ENCODE assay signal across 10 cellular contexts in genomic region chr12:105358789-105359188, GRCh38. TPM values are rescaled to one million over a fixed set of nuclear protein-coding genes. Genes with fewer than 3 reads are reported as not detected.
DNase-seq lines count a peak whose midpoint lies in the region; ATAC-seq and TF ChIP-seq lines count a peak whose summit lies in the region.
"Had no signal": no experiment of that assay in that cellular context is flagged by ENCODE, and none has a peak within 500 bp of the region (broad histone marks: within the 10 kb centered on the region; RNA-seq: fewer than 3 reads in every experiment).

No MANE protein-coding gene starts in this region.

- peaks cover 20% of the 10 kb centered on the region for H3K36me3 ChIP-seq in MG63
- no peaks in the 10 kb centered on the region for H3K36me3 ChIP-seq in BE2C
- H3K36me3 ChIP-seq: cardiac muscle cell had no signal

- peaks cover 42 to 61% of the 10 kb centered on the region in 2 donors for H3K4me1 Mint-ChIP-seq in natural killer cell treated with Interleukin-12 subunit alpha and Interleukin-12 subunit beta and Interleukin-15 and Interleukin-18, amount 100 ng/mL, for 72 hours (ENCODE audit: low read depth in 2 of 2)
- H3K4me1 Mint-ChIP-seq in natural killer cell = peaks cover 65 to 68% of the 10 kb centered on the region in 2 donors
- peaks cover 7% of the 10 kb centered on the region; the same call in 1 of the 2 replicates for H3K4me1 Mint-ChIP-seq in WTC11

- intact Hi-C loops in natural killer cell (cut with micrococcal nuclease) = no loop called here

- H3K27ac Mint-ChIP-seq in natural killer cell treated with Interleukin-12 subunit alpha and Interleukin-12 subunit beta and Interleukin-15 and Interleukin-18, amount 100 ng/mL, for 72 hours = peak overlapping the region; percentile 33 to 83
- H3K27ac Mint-ChIP-seq in natural killer cell = peak overlapping the region in 1 of 2 donors; percentile 54
- peak overlapping the region; percentile 10; the same call in 1 of the 2 replicates for H3K27ac Mint-ChIP-seq in WTC11
- H3K27ac Mint-ChIP-seq: T-cell had no signal

- CTCF ChIA-PET in WTC11 (lab: Charles Lee) = no interaction called here

- no peaks in the 10 kb centered on the region for H3K27me3 ChIP-seq in MG63
- H3K27me3 ChIP-seq in BE2C = no peaks in the 10 kb centered on the region; the same call in none of the 2 replicates
- H3K27me3 ChIP-seq: cardiac muscle cell had no signal

- peak overlapping the region; percentile 39 for H3K4me3 Mint-ChIP-seq in natural killer cell treated with Interleukin-12 subunit alpha and Interleukin-12 subunit beta and Interleukin-15 and Interleukin-18, amount 100 ng/mL, for 72 hours
- H3K4me3 Mint-ChIP-seq in natural killer cell (no peak overlapping the region), WTC11 (no peak overlapping the region)
- H3K4me3 Mint-ChIP-seq: T-cell had no signal

- TF ChIP-seq CTCF in natural killer cell (IDR thresholded peaks at IDR 0.05) (no peak), WTC11 (IDR thresholded peaks at IDR 0.05) (no peak), BE2C (IDR thresholded peaks at IDR 0.05; ENCODE audit: low read depth, low read length) (no peak)

- no peak overlapping the region for H3K4me3 ChIP-seq in MG63
- H3K4me3 ChIP-seq in BE2C (ENCODE audit: low read depth, low read length) = no peak overlapping the region
- H3K4me3 ChIP-seq: cardiac muscle cell had no signal

- no peak for ATAC-seq in natural killer cell treated with Interleukin-12 subunit alpha and Interleukin-12 subunit beta and Interleukin-15 and Interleukin-18, amount 100 ng/mL, for 72 hours
- ATAC-seq in natural killer cell (no peak), HG03025 (IDR thresholded peaks at IDR 0.05; ENCODE audit: low FRiP score, unreplicated experiment) (peak; percentile 54), WTC11 (no peak)
- ATAC-seq: T-cell had no signal

- no peak for DNase-seq in natural killer cell treated with Interleukin-12 subunit alpha and Interleukin-12 subunit beta and Interleukin-15 and Interleukin-18, amount 100 ng/mL, for 72 hours (ENCODE audit: low spot score)
- DNase-seq in natural killer cell = no peak
- no peak for DNase-seq in WTC11 (ENCODE audit: low spot score)
- no peak for DNase-seq in MG63
- no peak for DNase-seq in BE2C
- no peak for DNase-seq in activated CD4-positive, alpha-beta T cell treated with anti-CD3 and anti-CD28 coated beads, Interleukin-2, amount 50 U/mL, for 1 hour
- DNase-seq in COLO829 (ENCODE audit: low spot score) = no peak
- DNase-seq: T-cell had no signal

- no peaks in the 10 kb centered on the region for H3K4me1 ChIP-seq in BE2C

- no peaks in the 10 kb centered on the region for H3K27me3 Mint-ChIP-seq in natural killer cell treated with Interleukin-12 subunit alpha and Interleukin-12 subunit beta and Interleukin-15 and Interleukin-18, amount 100 ng/mL, for 72 hours
- H3K27me3 Mint-ChIP-seq in natural killer cell (ENCODE audit: low read depth in 2 of 2) (no peaks in the 10 kb centered on the region), WTC11 (ENCODE audit: low read depth) (no peaks in the 10 kb centered on the region; the same call in 1 of the 2 replicates)
- H3K27me3 Mint-ChIP-seq: T-cell had no signal

- POLR2A ChIA-PET in WTC11 (lab: Charles Lee) = interaction anchor here (0.6 kb wide), 1 partner anchor 243 kb away, joined by 3 read pairs; no protein-coding TSS in a partner anchor

- H3K36me3 Mint-ChIP-seq in natural killer cell treated with Interleukin-12 subunit alpha and Interleukin-12 subunit beta and Interleukin-15 and Interleukin-18, amount 100 ng/mL, for 72 hours = peaks cover 7% of the 10 kb centered on the region
- no peaks in the 10 kb centered on the region for H3K36me3 Mint-ChIP-seq in natural killer cell
- peaks cover 4% of the 10 kb centered on the region for H3K36me3 Mint-ChIP-seq in WTC11

- H3K9me3 ChIP-seq in MG63 = no peaks in the 10 kb centered on the region
- H3K9me3 ChIP-seq in BE2C = no peaks in the 10 kb centered on the region

- no peaks in the 10 kb centered on the region for H3K9me3 Mint-ChIP-seq in natural killer cell treated with Interleukin-12 subunit alpha and Interleukin-12 subunit beta and Interleukin-15 and Interleukin-18, amount 100 ng/mL, for 72 hours
- H3K9me3 Mint-ChIP-seq in natural killer cell (no peaks in the 10 kb centered on the region), WTC11 (peaks cover 3% of the 10 kb centered on the region; the same call in 1 of the 2 replicates)
- H3K9me3 Mint-ChIP-seq: T-cell had no signal

TF ChIP-seq in WTC11, 78 proteins besides CTCF, POLR2A, EP300 and RAD21 (continues in another document):
- TF ChIP-seq ZSCAN18 (CRISPR knock-in tag; IDR thresholded peaks at IDR 0.05) = no peak
- TF ChIP-seq ZNF281 (CRISPR knock-in tag; IDR thresholded peaks at IDR 0.05) = no peak
- no peak for TF ChIP-seq ZNF219 (CRISPR knock-in tag; IDR thresholded peaks at IDR 0.05; ENCODE audit: borderline replicate concordance)
- TF ChIP-seq TEAD1 (CRISPR knock-in tag; IDR thresholded peaks at IDR 0.05) = no peak
- no peak for TF ChIP-seq AFF4 (CRISPR knock-in tag; IDR thresholded peaks at IDR 0.05; ENCODE audit: borderline replicate concordance)
- TF ChIP-seq GABPB1 (CRISPR knock-in tag; IDR thresholded peaks at IDR 0.05) = no peak
- no peak for TF ChIP-seq NR1H2 (CRISPR knock-in tag; IDR thresholded peaks at IDR 0.05)
- TF ChIP-seq SOX15 (CRISPR knock-in tag; IDR thresholded peaks at IDR 0.05) = no peak

RNA-seq across cellular contexts. Expression of gene C12orf75, which starts 28.3 kb away (rescaled TPM):
- total RNA-seq in natural killer cell treated with Interleukin-12 subunit alpha and Interleukin-12 subunit beta and Interleukin-15 and Interleukin-18, amount 100 ng/mL, for 72 hours = 100 to 1,000 TPM in 1 of 2 donors, 10 to 100 TPM in 1; 65.5 to 159 TPM
- 100 to 1,000 TPM; 121 to 131 (median 128) TPM for total RNA-seq in natural killer cell
- total RNA-seq in WTC11 (2021) = 25.5 to 31.2 TPM (median 27.4 TPM) in 3 replicates
- 189 and 250 TPM in 2 replicates for total RNA-seq in MG63 (2014; rRNA removed; shearing (Covaris generic); ENCODE audit: low replicate concordance)
- 1.7 TPM for polyA plus RNA-seq in BE2C (2012; ENCODE audit: insufficient read depth, insufficient read length, low read depth)
